8 cellular contexts compared by ENCODE assay signal in the genomic region with DNA sequence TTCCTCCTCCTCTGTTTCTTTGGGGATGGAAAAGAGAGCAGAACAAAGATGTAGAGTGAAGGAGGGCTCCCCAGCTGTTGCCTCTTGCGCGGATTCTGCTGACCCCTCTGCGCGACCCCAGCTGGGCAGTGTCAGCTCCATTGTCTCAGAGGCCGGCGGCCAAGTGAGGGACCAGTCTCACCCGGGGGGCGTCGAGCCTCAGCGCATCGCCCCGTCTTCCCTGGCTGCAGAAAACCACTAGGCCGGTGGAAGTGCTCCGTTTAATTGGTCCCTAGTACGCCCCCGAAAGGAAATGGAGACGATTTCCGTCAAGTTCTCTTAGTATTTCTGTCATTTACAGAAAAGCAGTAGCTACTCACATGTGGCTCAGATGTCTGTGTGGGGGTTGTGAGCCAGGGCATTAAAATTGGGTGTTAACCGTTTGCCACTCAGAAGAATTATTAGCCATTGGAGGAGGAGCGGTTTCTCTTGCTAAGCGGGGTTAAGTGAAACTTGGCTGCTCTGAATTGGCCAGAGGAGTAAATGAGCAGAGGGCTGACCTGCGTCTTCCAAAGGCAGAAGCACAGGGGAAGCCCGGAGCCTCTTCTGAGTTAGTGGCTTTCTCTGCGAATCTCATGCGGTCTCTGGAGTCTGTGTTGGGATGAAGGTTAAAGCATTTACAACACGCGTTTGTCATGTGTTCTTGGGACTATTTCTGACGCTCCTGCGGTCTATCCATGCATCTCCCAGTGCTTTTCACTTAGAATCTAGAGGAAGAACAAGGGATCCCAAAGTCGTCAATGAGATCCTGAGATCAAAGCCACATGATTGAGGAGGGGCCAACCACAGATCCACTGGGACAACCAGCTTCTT.
A peak's percentile ranks its signal among the peaks of the same experiment; 100 is the strongest.
DNase-seq lines count a peak whose midpoint lies in the region; ATAC-seq, FAIRE-seq and TF ChIP-seq lines count a peak whose summit lies in the region.

No MANE protein-coding gene starts in this region.

- CTCF ChIA-PET in MCF 10A (lab: Yijun Ruan, JAX) = no interaction called here

- no peak for FAIRE-seq in HTR-8/SVneo (lab: Jason Lieb, UNC)

- H3K27ac Mint-ChIP-seq in MCF 10A (ENCODE audit: low read depth, unreplicated experiment) = no peak overlapping the region

- H3K4me1 ChIP-seq in breast epithelium (no peaks in the 10 kb centered on the region), upper lobe of right lung (no peaks in the 10 kb centered on the region)

- no peak overlapping the region for H3K27ac ChIP-seq in breast epithelium
- H3K27ac ChIP-seq in upper lobe of right lung = no peak overlapping the region

- POLR2A ChIA-PET in MCF 10A (lab: Yijun Ruan, JAX) = no interaction called here

- H3K4me3 ChIP-seq in breast epithelium (peak overlapping the region; percentile 18 to 46 (median 20)), upper lobe of right lung (peak overlapping the region; percentile 34)

- H3K36me3 Mint-ChIP-seq in MCF 10A (ENCODE audit: insufficient read depth, unreplicated experiment) = no peaks in the 10 kb centered on the region

- TF ChIP-seq CTCF in breast epithelium (IDR thresholded peaks at IDR 0.05) (no peak), MCF 10A (IDR thresholded peaks at IDR 0.05; ENCODE audit: unreplicated experiment) (no peak), upper lobe of right lung (IDR thresholded peaks at IDR 0.05) (no peak)

- H3K4me1 Mint-ChIP-seq in MCF 10A (ENCODE audit: insufficient read depth, unreplicated experiment) = peaks cover 6% of the 10 kb centered on the region

- no peaks in the 10 kb centered on the region for H3K36me3 ChIP-seq in breast epithelium
- no peaks in the 10 kb centered on the region for H3K36me3 ChIP-seq in upper lobe of right lung

- H3K27me3 ChIP-seq in breast epithelium = peaks cover 0 to 39% of the 10 kb centered on the region in 2 donors
- peaks cover 40% of the 10 kb centered on the region for H3K27me3 ChIP-seq in upper lobe of right lung

- BruUV-seq in MCF 10A (replicated peaks; lab: Mats Ljungman, UMichigan) = no TSS peak

- peaks cover 38% of the 10 kb centered on the region for H3K27me3 Mint-ChIP-seq in MCF 10A (ENCODE audit: insufficient read depth, unreplicated experiment)

- H3K4me3 Mint-ChIP-seq in MCF 10A (ENCODE audit: unreplicated experiment) = no peak overlapping the region

- H3K9me3 ChIP-seq in breast epithelium = no peaks in the 10 kb centered on the region
- no peaks in the 10 kb centered on the region for H3K9me3 ChIP-seq in upper lobe of right lung

- intact Hi-C loops in breast epithelium (cut with DNase I; ENCODE audit: low total_unique reads) (no loop called here), MCF 10A (cut with micrococcal nuclease) (no loop called here), upper lobe of right lung (cut with DNase I) (no loop called here)

- ATAC-seq in upper lobe of right lung = no peak
- ATAC-seq in HG02763 (IDR thresholded peaks at IDR 0.05; ENCODE audit: unreplicated experiment) = no peak

- no peak for TF ChIP-seq POLR2A in breast epithelium (IDR thresholded peaks at IDR 0.05)

- DNase-seq in breast epithelium (ENCODE audit: low spot score in 2 of 2) (no peak), MCF 10A (ENCODE audit: unreplicated experiment) (no peak), astrocyte of the hippocampus (ENCODE audit: low read depth, low spot score) (peak; percentile 43), left kidney (ENCODE audit: low read depth, low spot score) (peak; percentile 65), upper lobe of right lung (no peak), kidney glomerular epithelial cell (lab: John Stamatoyannopoulos, UW) (no peak), HTR-8/SVneo (ENCODE audit: insufficient read length, low spot score) (no peak)

- no peaks in the 10 kb centered on the region for H3K9me3 Mint-ChIP-seq in MCF 10A (ENCODE audit: unreplicated experiment)

Comparison
In these comparisons a context has a peak if more than half of its experiments do, and no peak if none do; other contexts are left out.
1. DNase-seq: peak in astrocyte of the hippocampus (single experiment) and left kidney (single experiment); none in breast epithelium (0 of 2), MCF 10A (single experiment), upper lobe of right lung (single experiment), kidney glomerular epithelial cell (single experiment) and HTR-8/SVneo (single experiment).